Comparison of ENCODE assay signal across 8 cellular contexts in genomic region chr2:113117594-113118262, GRCh38. TPM values are rescaled to one million over a fixed set of nuclear protein-coding genes. Genes with fewer than 3 reads are reported as not detected.
DNase-seq lines count a peak whose midpoint lies in the region; ATAC-seq and TF ChIP-seq lines count a peak whose summit lies in the region.

No MANE protein-coding gene starts in this region.

- H3K27ac Mint-ChIP-seq in activated T-helper 17 cell treated with anti-CD3 and anti-CD28 coated beads, Interleukin-2, amount 50 U/mL, for 72 hours, result no peak overlapping the region
- H3K27ac Mint-ChIP-seq in stimulated activated effector memory CD8-positive, alpha-beta T cell treated with anti-CD3 and anti-CD28 coated beads, Interleukin-12 subunit alpha, Interleukin-12 subunit beta, amount 100 ng/mL, for 72 hours, result peak overlapping the region; percentile 73

- no peaks in the 10 kb centered on the region for H3K9me2 ChIP-seq in hepatocyte (replicated peaks; ENCODE audit: insufficient read depth)

- H3K36me3 ChIP-seq in hepatocyte (replicated peaks; ENCODE audit: insufficient read depth, low read depth), result no peaks in the 10 kb centered on the region

- H3K79me2 ChIP-seq in hepatocyte, result no peaks in the 10 kb centered on the region

- TF ChIP-seq CTCF in hepatocyte (IDR thresholded peaks at IDR 0.05; ENCODE audit: poor library complexity), result no peak

- H3K9me3 ChIP-seq in hepatocyte (ENCODE audit: low read depth), result no peaks in the 10 kb centered on the region

- H3K27me3 Mint-ChIP-seq in activated T-helper 17 cell treated with anti-CD3 and anti-CD28 coated beads, Interleukin-2, amount 50 U/mL, for 72 hours, result no peaks in the 10 kb centered on the region

- peak overlapping the region; percentile 54 for H3K4me3 Mint-ChIP-seq in activated T-helper 17 cell treated with anti-CD3 and anti-CD28 coated beads, Interleukin-2, amount 50 U/mL, for 72 hours
- peak overlapping the region; percentile 16 for H3K4me3 Mint-ChIP-seq in stimulated activated effector memory CD8-positive, alpha-beta T cell treated with anti-CD3 and anti-CD28 coated beads, Interleukin-12 subunit alpha, Interleukin-12 subunit beta, amount 100 ng/mL, for 72 hours

- H3K9me3 Mint-ChIP-seq in activated T-helper 17 cell treated with anti-CD3 and anti-CD28 coated beads, Interleukin-2, amount 50 U/mL, for 72 hours, result no peaks in the 10 kb centered on the region
- H3K9me3 Mint-ChIP-seq in stimulated activated effector memory CD8-positive, alpha-beta T cell treated with anti-CD3 and anti-CD28 coated beads, Interleukin-12 subunit alpha, Interleukin-12 subunit beta, amount 100 ng/mL, for 72 hours, result no peaks in the 10 kb centered on the region

- H3K4me3 ChIP-seq in hepatocyte, result no peak overlapping the region

- peak; percentile 93 for ATAC-seq in activated T-helper 17 cell treated with anti-CD3 and anti-CD28 coated beads, Interleukin-2, amount 50 U/mL, for 72 hours (replicated peaks)
- ATAC-seq in stimulated activated effector memory CD8-positive, alpha-beta T cell treated with anti-CD3 and anti-CD28 coated beads, Interleukin-12 subunit alpha, Interleukin-12 subunit beta, amount 100 ng/mL, for 72 hours, result peak; percentile 95
- ATAC-seq in HG03457 (IDR thresholded peaks at IDR 0.05; ENCODE audit: unreplicated experiment), result no peak

- H3K27ac ChIP-seq in hepatocyte, result peak overlapping the region; percentile 42

- peaks cover 20% of the 10 kb centered on the region for H3K4me1 Mint-ChIP-seq in activated T-helper 17 cell treated with anti-CD3 and anti-CD28 coated beads, Interleukin-2, amount 50 U/mL, for 72 hours
- H3K4me1 Mint-ChIP-seq in stimulated activated effector memory CD8-positive, alpha-beta T cell treated with anti-CD3 and anti-CD28 coated beads, Interleukin-12 subunit alpha, Interleukin-12 subunit beta, amount 100 ng/mL, for 72 hours, result peaks cover 34% of the 10 kb centered on the region

- peak; percentile 78 for DNase-seq in activated CD4-positive, alpha-beta T cell treated with anti-CD3 and anti-CD28 coated beads for 48 hours
- no peak for DNase-seq in activated CD4-positive, alpha-beta T cell treated with anti-CD3 and anti-CD28 coated beads, Interleukin-2, amount 50 U/mL, for 1 hour
- DNase-seq in hepatocyte (ENCODE audit: low spot score) (peak; percentile 68), NCI-H1930 (lab: John Stamatoyannopoulos, UW) (no peak), NCI-H128 (lab: John Stamatoyannopoulos, UW; ENCODE audit: unreplicated experiment) (no peak)
- no peak for DNase-seq in stimulated activated effector memory CD8-positive, alpha-beta T cell treated with anti-CD3 and anti-CD28 coated beads, Interleukin-12 subunit alpha, Interleukin-12 subunit beta, amount 100 ng/mL, for 72 hours (ENCODE audit: low spot score in 2 of 2)

- H3K36me3 Mint-ChIP-seq in activated T-helper 17 cell treated with anti-CD3 and anti-CD28 coated beads, Interleukin-2, amount 50 U/mL, for 72 hours (ENCODE audit: low read depth), result peaks cover 4% of the 10 kb centered on the region
- no peaks in the 10 kb centered on the region for H3K36me3 Mint-ChIP-seq in stimulated activated effector memory CD8-positive, alpha-beta T cell treated with anti-CD3 and anti-CD28 coated beads, Interleukin-12 subunit alpha, Interleukin-12 subunit beta, amount 100 ng/mL, for 72 hours

- peaks cover 9% of the 10 kb centered on the region for H3K4me1 ChIP-seq in hepatocyte (ENCODE audit: insufficient read depth)

- no peaks in the 10 kb centered on the region for H4K20me1 ChIP-seq in hepatocyte (ENCODE audit: insufficient read depth, poor library complexity, severe bottlenecking)

- WGBS in hepatocyte (ENCODE audit: low lambda C conversion rate, missing lambda C conversion rate), result 68% methylated on average over 9 of the region's 9 CpGs

- H2AFZ ChIP-seq in hepatocyte, result no peak overlapping the region

- H3K27me3 ChIP-seq in hepatocyte, result no peaks in the 10 kb centered on the region

- H3K4me2 ChIP-seq in hepatocyte, result no peak overlapping the region

RNA-seq across cellular contexts. Expression of gene IL1RN, which starts 9.7 kb away (rescaled TPM):
- 10 to 100 TPM; 12.8 to 32.8 TPM for total RNA-seq in activated T-helper 17 cell treated with anti-CD3 and anti-CD28 coated beads, Interleukin-2, amount 50 U/mL, for 72 hours
- 3.1 and 4.3 TPM in 2 replicates for total RNA-seq in hepatocyte
- polyA plus RNA-seq in hepatocyte, result 4.5 and 7.3 TPM in 2 replicates

RNA-seq across cellular contexts. Expression of gene IL1F10, which starts 50.0 kb away (rescaled TPM):
- not detected for total RNA-seq in activated T-helper 17 cell treated with anti-CD3 and anti-CD28 coated beads, Interleukin-2, amount 50 U/mL, for 72 hours
- not detected in 2 replicates for total RNA-seq in hepatocyte
- polyA plus RNA-seq in hepatocyte, result not detected in 2 replicates

RNA-seq across cellular contexts. Expression of gene PSD4, which starts 56.0 kb away (rescaled TPM):
- 100 to 1,000 TPM; 300 to 503 TPM for total RNA-seq in activated T-helper 17 cell treated with anti-CD3 and anti-CD28 coated beads, Interleukin-2, amount 50 U/mL, for 72 hours
- 22.6 and 26.5 TPM in 2 replicates for total RNA-seq in hepatocyte
- polyA plus RNA-seq in hepatocyte, result 11.5 and 15.1 TPM in 2 replicates

RNA-seq across cellular contexts. Expression of gene IL36RN, which starts 58.7 kb away (rescaled TPM):
- total RNA-seq in activated T-helper 17 cell treated with anti-CD3 and anti-CD28 coated beads, Interleukin-2, amount 50 U/mL, for 72 hours, result not detected
- 0.12 and 0.63 TPM in 2 replicates for total RNA-seq in hepatocyte
- 0.23 and 0.49 TPM in 2 replicates for polyA plus RNA-seq in hepatocyte

Comparison
In these comparisons a context has a peak if more than half of its experiments do, and no peak if none do; other contexts are left out.
1. DNase-seq: peak in activated CD4-positive, alpha-beta T cell treated with anti-CD3 and anti-CD28 coated beads for 48 hours (single experiment) and hepatocyte (single experiment); none in activated CD4-positive, alpha-beta T cell treated with anti-CD3 and anti-CD28 coated beads, Interleukin-2, amount 50 U/mL, for 1 hour (single experiment), stimulated activated effector memory CD8-positive, alpha-beta T cell treated with anti-CD3 and anti-CD28 coated beads, Interleukin-12 subunit alpha, Interleukin-12 subunit beta, amount 100 ng/mL, for 72 hours (0 of 2), NCI-H1930 (0 of 2) and NCI-H128 (single experiment).
2. RNA of gene PSD4, which starts 56.0 kb away (total RNA-seq): 300 to 503 TPM in activated T-helper 17 cell treated with anti-CD3 and anti-CD28 coated beads, Interleukin-2, amount 50 U/mL, for 72 hours; 22.6 to 26.5 TPM in hepatocyte; every median in the first group is over 10 times any median in the second.